In genomic region chr14:71324767-71325272, GRCh38 we compare ENCODE assay signal across 8 cellular contexts. TPM values are rescaled to one million over a fixed set of nuclear protein-coding genes. Genes with fewer than 3 reads are reported as not detected.
DNase-seq lines count a peak whose midpoint lies in the region; ATAC-seq and TF ChIP-seq lines count a peak whose summit lies in the region.

No MANE protein-coding gene starts in this region.

- H3K36me3 ChIP-seq in transverse colon, result no peaks in the 10 kb centered on the region

- no peaks in the 10 kb centered on the region for H3K27me3 Mint-ChIP-seq in WTC11 (ENCODE audit: low read depth)

- H3K27ac ChIP-seq in foreskin keratinocyte (no peak overlapping the region), transverse colon (peak overlapping the region in 3 of 4 donors; percentile 4 to 29 (median 15))

- POLR2A ChIA-PET in WTC11 (lab: Charles Lee), result no interaction called here

- no peaks in the 10 kb centered on the region for H3K9me3 ChIP-seq in transverse colon

- H3K4me1 Mint-ChIP-seq in WTC11, result peaks cover 57% of the 10 kb centered on the region

- DNase-seq in activated gamma-delta T cell treated with Interleukin-2 at 50 U/mL for 16 hours (peak; percentile 26), activated gamma-delta T cell (lab: John Stamatoyannopoulos, UW) (no peak), WTC11 (ENCODE audit: low spot score) (no peak), foreskin keratinocyte (peak; percentile 5 to 9), transverse colon (peak; percentile 37), NCI-H128 (lab: John Stamatoyannopoulos, UW; ENCODE audit: unreplicated experiment) (no peak), HCEC 1CT (no peak), omental fat pad (ENCODE audit: low spot score) (no peak)

- intact Hi-C loops in transverse colon (cut with DNase I; ENCODE audit: low total_unique reads), result no loop called here

- 0 out of 2 replicates have a peak, but pooled peaks cover 3% of the 10 kb centered on the region for H3K9me3 Mint-ChIP-seq in WTC11

- ATAC-seq in WTC11, result peak; percentile 16
- ATAC-seq in foreskin keratinocyte, result no peak
- ATAC-seq in omental fat pad (ENCODE audit: low FRiP score), result no peak

- in situ Hi-C loops in transverse colon (cut with MboI; ENCODE audit: low pct_ligation_motif_present in 1 of 4, low pct_unique_long_range_greater_than_20kb in 1 of 4, low sequenced_read_pairs in 3 of 4), result loop anchor here in 2 of 4 donors (25.0 kb wide), 2 partner anchors 188 to 412 kb away; no protein-coding TSS in a partner anchor

- no peak for TF ChIP-seq CTCF in WTC11 (IDR thresholded peaks at IDR 0.05)
- no peak for TF ChIP-seq CTCF in foreskin keratinocyte (conservative IDR thresholded peaks at IDR 0.05)
- TF ChIP-seq CTCF in transverse colon (IDR thresholded peaks at IDR 0.05), result no peak
- no peak for TF ChIP-seq CTCF in omental fat pad (IDR thresholded peaks at IDR 0.05)

- H3K27me3 ChIP-seq in foreskin keratinocyte (no peaks in the 10 kb centered on the region), transverse colon (no peaks in the 10 kb centered on the region)

- no peak for TF ChIP-seq POLR2A in transverse colon (IDR thresholded peaks at IDR 0.05)

- TF ChIP-seq EP300 in transverse colon (IDR thresholded peaks at IDR 0.05; ENCODE audit: low read depth), result no peak

- peaks cover 12% of the 10 kb centered on the region for H3K4me1 ChIP-seq in foreskin keratinocyte
- H3K4me1 ChIP-seq in transverse colon, result peaks cover 5 to 49% (median 24%) of the 10 kb centered on the region in 4 donors

- CTCF ChIA-PET in WTC11 (lab: Charles Lee), result interaction anchor here (1.7 to 1.8 kb wide), 2 partner anchors 158 to 428 kb away, joined by 6 to 8 read pairs; no protein-coding TSS in a partner anchor

- peak overlapping the region; percentile 59 for H3K4me3 Mint-ChIP-seq in WTC11

- peaks cover 4% of the 10 kb centered on the region; the same call in 1 of the 2 replicates for H3K36me3 Mint-ChIP-seq in WTC11

- peak overlapping the region; percentile 91 for H3K27ac Mint-ChIP-seq in WTC11

- H3K4me3 ChIP-seq in transverse colon, result no peak overlapping the region

- 53 to 60% methylated on average over 2 to 6 of the region's 6 CpGs for WGBS in transverse colon (ENCODE audit: low coverage in 1 of 2), 2 donors

TF ChIP-seq in WTC11, 78 proteins besides CTCF, POLR2A, EP300 and RAD21:
- no peak for TF ChIP-seq SMAD3 (CRISPR knock-in tag; IDR thresholded peaks at IDR 0.05; ENCODE audit: borderline replicate concordance)
- TF ChIP-seq ETV6 (CRISPR knock-in tag; IDR thresholded peaks at IDR 0.05), result 0 out of 2 replicates have a peak, but pooled peaks have one; percentile 24
- TF ChIP-seq ESRRA (CRISPR knock-in tag; IDR thresholded peaks at IDR 0.05; ENCODE audit: borderline replicate concordance), result no peak
- TF ChIP-seq ZNF317 (CRISPR knock-in tag; IDR thresholded peaks at IDR 0.05; ENCODE audit: borderline replicate concordance, low read depth), result peak; percentile 66
- no peak for TF ChIP-seq TP53 (CRISPR knock-in tag; IDR thresholded peaks at IDR 0.05)

RNA-seq across cellular contexts. Expression of gene SIPA1L1, which starts 4.5 kb away (rescaled TPM):
- 68.3 to 76.6 TPM (median 71.0 TPM) in 3 replicates for total RNA-seq in WTC11 (2021)
- total RNA-seq in foreskin keratinocyte, result 22.4 and 29.9 TPM in 2 replicates
- polyA plus RNA-seq in foreskin keratinocyte, result 10.1 and 13.7 TPM in 2 replicates
- 100 to 1,000 TPM in 1 of 4 donors, 10 to 100 TPM in 3; 46.4 to 181 (median 81.7) TPM for total RNA-seq in transverse colon
- 10 to 100 TPM; 20.3 to 49.1 (median 34.5) TPM for total RNA-seq in omental fat pad

Comparison
In these comparisons a context has a peak if more than half of its experiments do, and no peak if none do; other contexts are left out.
1. DNase-seq: peak in activated gamma-delta T cell treated with Interleukin-2 at 50 U/mL for 16 hours (single experiment), foreskin keratinocyte (2 of 2) and transverse colon (single experiment); none in activated gamma-delta T cell (single experiment), WTC11 (single experiment), NCI-H128 (single experiment), HCEC 1CT (single experiment) and omental fat pad (single experiment).